12 cellular contexts compared by ENCODE assay signal in the genomic region with DNA sequence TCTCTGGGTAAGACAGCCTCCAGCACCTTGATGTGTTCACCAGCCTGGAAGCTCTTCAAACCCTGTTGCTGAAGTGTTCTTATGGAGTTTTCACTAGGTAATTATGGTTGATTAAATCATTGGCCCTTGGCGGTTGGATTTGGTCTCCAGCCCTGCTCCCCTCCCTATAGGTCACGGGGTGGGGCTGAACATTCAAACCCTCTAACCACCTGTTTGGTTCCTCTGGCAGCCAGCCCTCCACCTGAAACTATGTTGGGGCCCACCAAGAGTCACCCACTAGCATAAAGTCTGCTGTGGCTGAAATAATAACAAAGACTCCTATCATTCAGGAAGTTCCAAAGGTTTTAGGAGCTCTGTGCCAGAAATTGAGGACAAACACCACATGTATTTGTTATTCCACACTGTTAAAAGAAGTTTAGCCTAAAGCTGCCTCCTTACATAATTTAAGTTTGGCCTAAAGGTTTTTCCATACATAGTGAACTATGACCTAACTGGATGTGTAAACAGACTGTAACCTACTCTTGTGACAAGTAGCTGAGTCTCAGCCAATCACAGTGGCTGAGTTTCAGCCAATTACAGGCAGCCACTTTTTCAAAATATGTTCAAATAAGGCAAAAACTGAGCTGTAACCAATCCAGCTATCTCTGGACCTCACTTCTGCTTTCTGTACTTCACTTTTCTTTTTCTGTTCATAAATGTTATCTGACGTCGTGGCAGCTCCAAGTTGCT. TPM values are rescaled to one million over a fixed set of nuclear protein-coding genes. Genes with fewer than 3 reads are reported as not detected.
DNase-seq lines count a peak whose midpoint lies in the region; ATAC-seq, FAIRE-seq and TF ChIP-seq lines count a peak whose summit lies in the region.
"Had no signal": no experiment of that assay in that cellular context is flagged by ENCODE, and none has a peak within 500 bp of the region (broad histone marks: within the 10 kb centered on the region; RNA-seq: fewer than 3 reads in every experiment).

No MANE protein-coding gene starts in this region.

- no peaks in the 10 kb centered on the region for H3K9me3 ChIP-seq in esophagus (ENCODE audit: control insufficient read depth in 2 of 2, insufficient read depth in 1 of 2, low read depth in 1 of 2, low read length in 1 of 2)
- H3K9me3 ChIP-seq in sigmoid colon: no peaks in the 10 kb centered on the region

- no peak overlapping the region for H3K4me3 ChIP-seq in esophagus (ENCODE audit: low read depth in 1 of 2, low read length in 2 of 2)
- no peak overlapping the region for H3K4me3 ChIP-seq in sigmoid colon

- H3K36me3 ChIP-seq in esophagus (ENCODE audit: control insufficient read depth in 2 of 2, insufficient read depth in 2 of 2, low read length in 1 of 2): no peaks in the 10 kb centered on the region
- peaks cover 5 to 58% (median 13%) of the 10 kb centered on the region in 4 donors for H3K36me3 ChIP-seq in sigmoid colon

- ATAC-seq in GM19351 (IDR thresholded peaks at IDR 0.05; ENCODE audit: unreplicated experiment) (peak; percentile 80), HG03442 (IDR thresholded peaks at IDR 0.05; ENCODE audit: unreplicated experiment) (peak; percentile 49)

- H3K27me3 ChIP-seq in esophagus (ENCODE audit: control insufficient read depth in 1 of 2, insufficient read depth in 2 of 2, low read length in 2 of 2) (no peaks in the 10 kb centered on the region), sigmoid colon (no peaks in the 10 kb centered on the region)

- peak overlapping the region; percentile 47 to 65 for H3K27ac ChIP-seq in esophagus (ENCODE audit: low read depth in 2 of 2, low read length in 1 of 2)
- peak overlapping the region; percentile 63 to 90 (median 85) for H3K27ac ChIP-seq in sigmoid colon

- DNase-seq in sigmoid colon (no peak), frontal cortex (ENCODE audit: low spot score in 2 of 2) (no peak), A172 (ENCODE audit: low spot score) (no peak), NCI-H82 treated with DMSO at 0.1 percent for 48 hours (lab: John Stamatoyannopoulos, UW; ENCODE audit: unreplicated experiment) (no peak), dedifferentiated amniotic fluid mesenchymal stem cell (ENCODE audit: extremely low spot score) (no peak)
- DNase-seq: hippocampal formation, NCI-H1436 treated with DMSO at 0.1 percent for 48 hours had no signal

- 54 to 57% methylated on average over 4 of the region's 4 CpGs for WGBS in esophagus, 2 donors
- WGBS in sigmoid colon, 2 donors: 33 to 49% methylated on average over 4 of the region's 4 CpGs

- FAIRE-seq in frontal cortex (lab: Jason Lieb, UNC): no peak
- FAIRE-seq: astrocyte had no signal

- intact Hi-C loops in sigmoid colon (cut with DNase I): loop anchor here (10.0 kb wide), 1 partner anchor 151 kb away; a partner anchor contains a TSS

- no peak for TF ChIP-seq EP300 in sigmoid colon (IDR thresholded peaks at IDR 0.05)

- no peak for TF ChIP-seq CTCF in sigmoid colon (IDR thresholded peaks at IDR 0.05)

- H3K4me1 ChIP-seq in esophagus (ENCODE audit: control insufficient read depth in 2 of 2, insufficient read depth in 2 of 2, low read length in 1 of 2) (no peaks in the 10 kb centered on the region), sigmoid colon (peaks cover 0 to 68% (median 47%) of the 10 kb centered on the region in 4 donors)

- TF ChIP-seq POLR2A in sigmoid colon (IDR thresholded peaks at IDR 0.05): no peak

RNA-seq across cellular contexts. Expression of a gene that starts 34.8 kb away (rescaled TPM):
- polyA plus RNA-seq in esophagus: under 1 TPM in 1 of 2 donors, not detected in 1; 0.06 TPM
- not detected for total RNA-seq in sigmoid colon
- not detected for polyA plus RNA-seq in sigmoid colon
- not detected for total RNA-seq in frontal cortex
- total RNA-seq in A172 (2014; rRNA removed; shearing (Covaris generic)): not detected in 2 replicates
- total RNA-seq: astrocyte, progenitor cell of endocrine pancreas had no signal
